26 cellular contexts compared by ENCODE assay signal in genomic region chr2:234024304-234024703, GRCh38. TPM values are rescaled to one million over a fixed set of nuclear protein-coding genes. Genes with fewer than 3 reads are reported as not detected.
DNase-seq lines count a peak whose midpoint lies in the region; ATAC-seq and TF ChIP-seq lines count a peak whose summit lies in the region.
"Had no signal": no experiment of that assay in that cellular context is flagged by ENCODE, and none has a peak within 500 bp of the region (broad histone marks: within the 10 kb centered on the region; RNA-seq: fewer than 3 reads in every experiment).

No MANE protein-coding gene starts in this region.

- H3K27me3 Mint-ChIP-seq in activated naive CD4-positive, alpha-beta T cell treated with anti-CD3 and anti-CD28 coated beads, Interleukin-2, amount 10 ng/mL, durations not matched to agents 7 days and 5 days: peaks cover 32% of the 10 kb centered on the region
- H3K27me3 Mint-ChIP-seq in immature natural killer cell (ENCODE audit: low read depth in 3 of 3): peaks cover 2 to 9% (median 5%) of the 10 kb centered on the region in 3 donors

- peak; percentile 7 for ATAC-seq in upper lobe of right lung
- ATAC-seq: A549; CD8-positive, alpha-beta T cell had no signal

- no peak overlapping the region for H3K4me3 Mint-ChIP-seq in activated naive CD4-positive, alpha-beta T cell treated with anti-CD3 and anti-CD28 coated beads, Interleukin-2, amount 10 ng/mL, durations not matched to agents 7 days and 5 days
- H3K4me3 Mint-ChIP-seq in immature natural killer cell: peak overlapping the region in 3 of 5 donors; percentile 31 to 49 (median 46)
- H3K4me3 Mint-ChIP-seq: CD4-positive, CD25-positive, alpha-beta regulatory T cell; CD8-positive, alpha-beta T cell; HFFc6 had no signal

- peak overlapping the region; percentile 29 for H3K27ac Mint-ChIP-seq in activated naive CD4-positive, alpha-beta T cell treated with anti-CD3 and anti-CD28 coated beads, Interleukin-2, amount 10 ng/mL, durations not matched to agents 7 days and 5 days
- H3K27ac Mint-ChIP-seq in immature natural killer cell: peak overlapping the region in 5 of 6 donors; percentile 51 to 69 (median 66)
- H3K27ac Mint-ChIP-seq: CD4-positive, CD25-positive, alpha-beta regulatory T cell; CD8-positive, alpha-beta T cell; HFFc6 had no signal

- DNase-seq in activated naive CD4-positive, alpha-beta T cell treated with anti-CD3 and anti-CD28 coated beads, Interleukin-2, amount 10 ng/mL, durations not matched to agents 7 days and 5 days: no peak
- no peak for DNase-seq in activated naive CD4-positive, alpha-beta T cell treated with Interleukin-2 at 50 U/mL for 16 hours
- no peak for DNase-seq in RWPE1 (ENCODE audit: low spot score)
- no peak for DNase-seq in immature natural killer cell
- no peak for DNase-seq in upper lobe of right lung
- DNase-seq in NCI-H226: no peak
- DNase-seq in HUDEP-2 (lab: John Stamatoyannopoulos, UW; ENCODE audit: unreplicated experiment in 76 of 76): no peak
- DNase-seq in superior temporal gyrus (ENCODE audit: extremely low spot score): no peak
- DNase-seq: 8988T; ACHN; AML-193; BE2C; Calu3; CD4-positive, CD25-positive, alpha-beta regulatory T cell; CD8-positive, alpha-beta T cell; COR-L47; DMS53; DMS79 treated with DMSO at 0.1 percent for 48 hours; GF-D8; GOT3; HFFc6 had no signal

- CTCF ChIA-PET in activated naive CD4-positive, alpha-beta T cell treated with anti-CD3 and anti-CD28 coated beads, Interleukin-2, amount 10 ng/mL, durations not matched to agents 7 days and 5 days (lab: Charles Lee): no interaction called here
- CTCF ChIA-PET in RWPE1 (lab: Yijun Ruan, JAX): interaction anchor here (0.6 to 1.0 kb wide), 2 partner anchors 234 to 677 kb away, joined by 3 to 4 read pairs; no protein-coding TSS in a partner anchor

- H3K27ac ChIP-seq in RWPE1 (peak overlapping the region; percentile 69), upper lobe of right lung (no peak overlapping the region)
- H3K27ac ChIP-seq: A549, C4-2B had no signal

- no peaks in the 10 kb centered on the region for H3K36me3 ChIP-seq in upper lobe of right lung
- H3K36me3 ChIP-seq: BE2C, HAP-1 had no signal

- H3K36me3 Mint-ChIP-seq in activated naive CD4-positive, alpha-beta T cell treated with anti-CD3 and anti-CD28 coated beads, Interleukin-2, amount 10 ng/mL, durations not matched to agents 7 days and 5 days: no peaks in the 10 kb centered on the region
- H3K36me3 Mint-ChIP-seq in immature natural killer cell: peaks cover 4 to 13% (median 12%) of the 10 kb centered on the region in 3 donors
- H3K36me3 Mint-ChIP-seq: CD8-positive, alpha-beta T cell had no signal

- POLR2A ChIA-PET in RWPE1 (lab: Yijun Ruan, JAX; ENCODE audit: low non-redundant PET): no interaction called here

- peaks cover 9% of the 10 kb centered on the region for H3K4me1 ChIP-seq in upper lobe of right lung
- H3K4me1 ChIP-seq: BE2C, HAP-1 had no signal

- TF ChIP-seq CTCF in RWPE1 (conservative IDR thresholded peaks at IDR 0.05; ENCODE audit: low read depth): no peak
- no peak for TF ChIP-seq CTCF in upper lobe of right lung (IDR thresholded peaks at IDR 0.05)

- intact Hi-C loops in upper lobe of right lung (cut with DNase I): no loop called here

- H3K9me3 Mint-ChIP-seq in activated naive CD4-positive, alpha-beta T cell treated with anti-CD3 and anti-CD28 coated beads, Interleukin-2, amount 10 ng/mL, durations not matched to agents 7 days and 5 days: peaks cover 5% of the 10 kb centered on the region
- H3K9me3 Mint-ChIP-seq in immature natural killer cell: peaks cover 0 to 7% (median 0%) of the 10 kb centered on the region in 6 donors

- H3K27me3 ChIP-seq in upper lobe of right lung: no peaks in the 10 kb centered on the region
- H3K27me3 ChIP-seq: BE2C had no signal

- no peaks in the 10 kb centered on the region for H3K9me3 ChIP-seq in upper lobe of right lung
- H3K9me3 ChIP-seq: BE2C, HAP-1 had no signal

- no peak overlapping the region for H3K4me3 ChIP-seq in upper lobe of right lung
- H3K4me3 ChIP-seq: A549, HAP-1 had no signal

- peaks cover 41% of the 10 kb centered on the region for H3K4me1 Mint-ChIP-seq in activated naive CD4-positive, alpha-beta T cell treated with anti-CD3 and anti-CD28 coated beads, Interleukin-2, amount 10 ng/mL, durations not matched to agents 7 days and 5 days
- H3K4me1 Mint-ChIP-seq in immature natural killer cell: peaks cover 60 to 67% of the 10 kb centered on the region in 2 donors

RNA-seq across cellular contexts. Expression of gene SPP2, which starts 26.2 kb away (rescaled TPM):
- polyA plus RNA-seq in immature natural killer cell: not detected
- not detected for total RNA-seq in upper lobe of right lung
- total RNA-seq: Calu3; CD4-positive, CD25-positive, alpha-beta regulatory T cell; CD8-positive, alpha-beta T cell; Daoy; G401; HFFc6 had no signal
- polyA plus RNA-seq: A549; CD4-positive, CD25-positive, alpha-beta regulatory T cell had no signal
